1 cellular context compared by ENCODE assay signal in genomic region chr19:5961969-5962945, GRCh38.
TF ChIP-seq lines count a peak whose summit lies in the region.

No MANE protein-coding gene starts in this region.

TF ChIP-seq in HepG2, 621 proteins besides CTCF, POLR2A, EP300 and RAD21 (continued from another document and continues in another):
- no peak for TF ChIP-seq ZNF318 (CRISPR knock-in tag; IDR thresholded peaks at IDR 0.05)
- peak; percentile 91; the same call in 1 of the 2 replicates for TF ChIP-seq FUBP1 (CRISPR knock-in tag; IDR thresholded peaks at IDR 0.05; ENCODE audit: borderline replicate concordance)
- TF ChIP-seq SMARCC2 (IDR thresholded peaks at IDR 0.05) = no peak
- TF ChIP-seq GATA4 (IDR thresholded peaks at IDR 0.05; ENCODE audit: borderline replicate concordance, low read depth) = peak; percentile 76; the same call in 1 of the 2 replicates
- TF ChIP-seq HNF4G (IDR thresholded peaks at IDR 0.05; ENCODE audit: borderline replicate concordance, low read depth, low read length) = peak; percentile 74
- peak; percentile 72 for TF ChIP-seq HNF4G (CRISPR knock-in tag; IDR thresholded peaks at IDR 0.05; ENCODE audit: borderline replicate concordance, low read depth)
- no peak for TF ChIP-seq RBM39 (IDR thresholded peaks at IDR 0.05; ENCODE audit: low read depth, low read length, poor library complexity, severe bottlenecking)
- no peak; the same call in 1 of the 2 replicates for TF ChIP-seq NR2C2 (CRISPR knock-in tag; IDR thresholded peaks at IDR 0.05; ENCODE audit: borderline replicate concordance)
- peak; percentile 96 for TF ChIP-seq MIXL1 (CRISPR knock-in tag; IDR thresholded peaks at IDR 0.05)
- no peak for TF ChIP-seq ZNF841 (CRISPR knock-in tag; IDR thresholded peaks at IDR 0.05; ENCODE audit: borderline replicate concordance)
- TF ChIP-seq CHD2 (IDR thresholded peaks at IDR 0.05; ENCODE audit: low read depth, low read length) = no peak
- no peak for TF ChIP-seq ZSCAN22 (CRISPR knock-in tag; IDR thresholded peaks at IDR 0.05)
- peak; percentile 93 for TF ChIP-seq ZNF670 (CRISPR knock-in tag; IDR thresholded peaks at IDR 0.05; ENCODE audit: borderline replicate concordance)
- peak; percentile 54; the same call in 1 of the 2 replicates for TF ChIP-seq REL (CRISPR knock-in tag; conservative IDR thresholded peaks at IDR 0.05)
- peak; percentile 83; the same call in 1 of the 2 replicates for TF ChIP-seq ZNF224 (CRISPR knock-in tag; IDR thresholded peaks at IDR 0.05)
- peak; percentile 79; the same call in 1 of the 2 replicates for TF ChIP-seq FOXJ3 (CRISPR knock-in tag; IDR thresholded peaks at IDR 0.05; ENCODE audit: borderline replicate concordance)
- 0 out of 2 replicates have a peak, but pooled peaks have one; percentile 12 for TF ChIP-seq ZSCAN30 (CRISPR knock-in tag; IDR thresholded peaks at IDR 0.05)
- peak; percentile 81 for TF ChIP-seq EED (CRISPR knock-in tag; IDR thresholded peaks at IDR 0.05)
- TF ChIP-seq ZNF414 (CRISPR knock-in tag; IDR thresholded peaks at IDR 0.05) = peak; percentile 95
- 0 out of 2 replicates have a peak, but pooled peaks have one; percentile 40 for TF ChIP-seq DR1 (CRISPR knock-in tag; IDR thresholded peaks at IDR 0.05)
- TF ChIP-seq ZNF30 (CRISPR knock-in tag; IDR thresholded peaks at IDR 0.05) = peak; percentile 62; the same call in 1 of the 2 replicates
- peak; percentile 42; the same call in 1 of the 2 replicates for TF ChIP-seq ZIK1 (CRISPR knock-in tag; IDR thresholded peaks at IDR 0.05; ENCODE audit: borderline replicate concordance, low read depth)
- no peak for TF ChIP-seq TEF (CRISPR knock-in tag; IDR thresholded peaks at IDR 0.05)
- peak; percentile 83; the same call in 1 of the 2 replicates for TF ChIP-seq ZSCAN21 (CRISPR knock-in tag; IDR thresholded peaks at IDR 0.05; ENCODE audit: borderline replicate concordance)
- no peak for TF ChIP-seq HNRNPUL1 (IDR thresholded peaks at IDR 0.05; ENCODE audit: low read depth, low read length)
- TF ChIP-seq ZNF264 (CRISPR knock-in tag; IDR thresholded peaks at IDR 0.05) = peak; percentile 65
- no peak for TF ChIP-seq MZF1 (CRISPR knock-in tag; IDR thresholded peaks at IDR 0.05; ENCODE audit: borderline replicate concordance)
- no peak for TF ChIP-seq ZFP62 (CRISPR knock-in tag; IDR thresholded peaks at IDR 0.05)
- TF ChIP-seq SRY (CRISPR knock-in tag; IDR thresholded peaks at IDR 0.05) = peak; percentile 60
- TF ChIP-seq NR2F6 (IDR thresholded peaks at IDR 0.05) = peak; percentile 74
- peak; percentile 85 for TF ChIP-seq NR2F6 (CRISPR knock-in tag; IDR thresholded peaks at IDR 0.05)
- peak; percentile 90; the same call in 1 of the 2 replicates for TF ChIP-seq MLXIP (CRISPR knock-in tag; IDR thresholded peaks at IDR 0.05; ENCODE audit: borderline replicate concordance)
- TF ChIP-seq ZNF556 (CRISPR knock-in tag; IDR thresholded peaks at IDR 0.05; ENCODE audit: borderline replicate concordance) = no peak; the same call in 1 of the 2 replicates
- peak; percentile 47; the same call in 1 of the 2 replicates for TF ChIP-seq FOXC1 (CRISPR knock-in tag; IDR thresholded peaks at IDR 0.05; ENCODE audit: borderline replicate concordance)
- peak; percentile 83; the same call in 1 of the 2 replicates for TF ChIP-seq TP53 (CRISPR knock-in tag; conservative IDR thresholded peaks at IDR 0.05)
- peak; percentile 87 for TF ChIP-seq HIC2 (CRISPR knock-in tag; IDR thresholded peaks at IDR 0.05; ENCODE audit: low read depth)
- TF ChIP-seq PHF21A (CRISPR knock-in tag; IDR thresholded peaks at IDR 0.05) = peak; percentile 95
- no peak for TF ChIP-seq GPBP1L1 (CRISPR knock-in tag; IDR thresholded peaks at IDR 0.05)
- TF ChIP-seq ZBTB43 (CRISPR knock-in tag; conservative IDR thresholded peaks at IDR 0.05) = peak; percentile 97
